In the genomic region with DNA sequence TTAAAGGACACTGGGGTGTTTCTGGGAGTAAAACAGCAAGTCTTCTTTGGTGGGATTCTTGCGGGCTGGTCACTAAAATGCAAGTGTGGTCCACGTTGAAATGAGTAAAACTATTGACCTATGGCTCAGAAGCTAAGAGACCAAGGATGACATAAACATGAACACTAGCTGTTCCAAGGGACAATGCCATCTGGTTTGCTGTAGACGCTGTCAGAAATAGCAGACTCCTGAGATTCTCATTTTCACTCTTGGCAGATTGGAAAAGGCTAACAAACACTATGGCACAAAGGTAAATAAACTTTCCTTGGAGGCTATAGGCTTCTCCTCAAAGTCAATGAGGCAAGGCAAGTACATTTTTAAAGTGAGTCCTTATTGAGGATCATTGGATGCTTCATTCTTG, we compare ENCODE assay signal across 3 cellular contexts.
"Had no signal": no experiment of that assay in that cellular context is flagged by ENCODE, and none has a peak within 500 bp of the region (broad histone marks: within the 10 kb centered on the region; RNA-seq: fewer than 3 reads in every experiment).

No MANE protein-coding gene starts in this region.

- ATAC-seq: GM12878 had no signal

- DNase-seq: GDM1, GF-D8 had no signal
